9 cellular contexts compared by ENCODE assay signal in the genomic region with DNA sequence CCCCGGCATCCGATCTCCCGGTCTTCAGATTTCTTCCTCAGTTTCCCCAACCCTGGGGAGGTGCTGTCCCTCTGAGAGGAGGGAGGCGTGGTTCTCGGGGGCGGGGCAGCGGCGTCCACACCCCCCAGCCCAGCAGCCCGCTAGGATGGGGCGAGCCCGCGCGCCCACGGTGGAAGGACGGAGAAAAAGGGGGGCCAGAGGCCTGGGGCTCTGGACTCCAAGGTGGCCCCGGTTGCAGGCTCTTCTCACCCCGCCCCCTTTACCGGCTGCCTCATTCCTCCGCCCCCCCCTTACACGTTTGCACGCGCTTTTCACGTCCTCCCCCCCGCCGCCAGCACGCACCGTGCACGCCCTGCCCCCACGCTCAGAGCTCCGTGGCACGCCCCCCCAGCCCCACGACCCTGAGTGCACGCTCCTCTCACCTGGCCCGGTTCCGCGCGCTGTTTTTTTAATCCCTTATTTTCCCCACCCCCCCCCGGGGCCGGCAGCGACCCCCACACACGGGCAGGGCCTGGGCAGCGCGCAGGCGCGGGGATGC. TPM values are rescaled to one million over a fixed set of nuclear protein-coding genes. Genes with fewer than 3 reads are reported as not detected.
DNase-seq lines count a peak whose midpoint lies in the region; ATAC-seq and TF ChIP-seq lines count a peak whose summit lies in the region.
"Had no signal": no experiment of that assay in that cellular context is flagged by ENCODE, and none has a peak within 500 bp of the region (broad histone marks: within the 10 kb centered on the region; RNA-seq: fewer than 3 reads in every experiment).

No MANE protein-coding gene starts in this region.

- no peaks in the 10 kb centered on the region for H3K9me3 Mint-ChIP-seq in CD4-positive, alpha-beta T cell

- no peaks in the 10 kb centered on the region for H3K36me3 ChIP-seq in brain microvascular endothelial cell (replicated peaks)
- no peaks in the 10 kb centered on the region for H3K36me3 ChIP-seq in smooth muscle cell (ENCODE audit: low read depth)

- ATAC-seq in CD4-positive, alpha-beta T cell (ENCODE audit: poor library complexity), result peak; percentile 24
- no peak for ATAC-seq in GM18909 (IDR thresholded peaks at IDR 0.05; ENCODE audit: poor library complexity, unreplicated experiment)
- ATAC-seq in HG03442 (IDR thresholded peaks at IDR 0.05; ENCODE audit: unreplicated experiment), result no peak

- H2AFZ ChIP-seq in smooth muscle cell (ENCODE audit: low read depth), result no peak overlapping the region

- TF ChIP-seq CTCF in CD4-positive, alpha-beta T cell (IDR thresholded peaks at IDR 0.05), result no peak
- TF ChIP-seq CTCF in HL-60 (IDR thresholded peaks at IDR 0.05; ENCODE audit: insufficient read depth, low read length), result no peak
- no peak for TF ChIP-seq CTCF in brain microvascular endothelial cell (IDR thresholded peaks at IDR 0.05; ENCODE audit: low read depth, low read length, missing control alignments)
- no peak for TF ChIP-seq CTCF in smooth muscle cell (IDR thresholded peaks at IDR 0.05; ENCODE audit: borderline replicate concordance, insufficient read depth, poor library complexity, severe bottlenecking)

- peak overlapping the region; percentile 85 for H3K4me2 ChIP-seq in smooth muscle cell

- DNase-seq in CD4-positive, alpha-beta T cell, result peak; percentile 49 to 75 (median 66)
- peak; percentile 55 to 57 for DNase-seq in HL-60 (ENCODE audit: low read depth in 1 of 2, low spot score in 1 of 2)
- DNase-seq in T-helper 2 cell, result peak; percentile 37 to 86 (median 56)
- peak; percentile 18 for DNase-seq in brain microvascular endothelial cell
- DNase-seq in iPS-NIHi7 (ENCODE audit: extremely low spot score), result peak; percentile 49
- DNase-seq in smooth muscle cell (lab: John Stamatoyannopoulos, UW; ENCODE audit: unreplicated experiment), result peak; percentile 69

- H3F3A ChIP-seq in smooth muscle cell (ENCODE audit: low read depth), result peaks cover 9% of the 10 kb centered on the region

- in situ Hi-C loops in brain microvascular endothelial cell (cut with HindIII; ENCODE audit: low pct_ligation_motif_present, low sequenced_read_pairs), result no loop called here

- intact Hi-C loops in CD4-positive, alpha-beta T cell (cut with DNase I, micrococcal nuclease), result loop anchor here in 1 of 2 experiments (5.0 kb wide), 1 partner anchor 1371 kb away; a partner anchor contains a TSS

- H4K20me1 ChIP-seq in smooth muscle cell (ENCODE audit: low read depth), result peaks cover 4% of the 10 kb centered on the region

- H3K9ac ChIP-seq in smooth muscle cell (ENCODE audit: low read depth), result peak overlapping the region; percentile 9

- no peak overlapping the region for H3K27ac ChIP-seq in CD4-positive, alpha-beta T cell (ENCODE audit: low read depth, low read length)
- peak overlapping the region; percentile 66 for H3K27ac ChIP-seq in HL-60 (replicated peaks)
- peak overlapping the region; percentile 39 for H3K27ac ChIP-seq in brain microvascular endothelial cell
- peak overlapping the region; percentile 48 for H3K27ac ChIP-seq in smooth muscle cell (ENCODE audit: low read depth)

- peaks cover 14% of the 10 kb centered on the region for H3K36me3 Mint-ChIP-seq in CD4-positive, alpha-beta T cell (ENCODE audit: low read depth)

- no peaks in the 10 kb centered on the region for H3K79me2 ChIP-seq in smooth muscle cell (ENCODE audit: low read depth)

- CTCF ChIA-PET in CD4-positive, alpha-beta T cell (lab: Charles Lee), result no interaction called here

- peak overlapping the region; percentile 66 for H3K4me3 Mint-ChIP-seq in CD4-positive, alpha-beta T cell

- H3K4me1 ChIP-seq in smooth muscle cell (ENCODE audit: low read depth), result peaks cover 16% of the 10 kb centered on the region

- H3K27me3 ChIP-seq in CD4-positive, alpha-beta T cell (ENCODE audit: control insufficient read depth, insufficient read depth, low read length), result no peaks in the 10 kb centered on the region
- H3K27me3 ChIP-seq in HL-60 (ENCODE audit: insufficient read depth, poor library complexity, severe bottlenecking) (no peaks in the 10 kb centered on the region), brain microvascular endothelial cell (replicated peaks) (no peaks in the 10 kb centered on the region), smooth muscle cell (ENCODE audit: low read depth) (no peaks in the 10 kb centered on the region)

- peak overlapping the region; percentile 46 for H3K4me3 ChIP-seq in HL-60 (replicated peaks; ENCODE audit: insufficient read depth, low read length)
- peak overlapping the region; percentile 64 for H3K4me3 ChIP-seq in brain microvascular endothelial cell (ENCODE audit: low read depth, low read length)
- peak overlapping the region; percentile 67 for H3K4me3 ChIP-seq in smooth muscle cell

- WGBS in smooth muscle cell (ENCODE audit: low lambda C conversion rate), result 7% methylated on average over 17 of the region's 45 CpGs

- H3K27ac Mint-ChIP-seq in CD4-positive, alpha-beta T cell, result peak overlapping the region; percentile 65

- no peaks in the 10 kb centered on the region for H3K27me3 Mint-ChIP-seq in CD4-positive, alpha-beta T cell

- POLR2A ChIA-PET in CD4-positive, alpha-beta T cell (lab: Charles Lee), result interaction anchor here (0.6 to 1.9 kb wide), 8 partner anchors 38 to 249 kb away, joined by 3 to 13 read pairs (median 4); a partner anchor contains a TSS

- no peaks in the 10 kb centered on the region for H3K9me3 ChIP-seq in CD4-positive, alpha-beta T cell (ENCODE audit: control insufficient read depth, low read length)
- H3K9me3 ChIP-seq in smooth muscle cell (replicated peaks; ENCODE audit: low read depth), result no peaks in the 10 kb centered on the region

- H3K4me1 Mint-ChIP-seq in CD4-positive, alpha-beta T cell (ENCODE audit: low read depth), result peaks cover 37% of the 10 kb centered on the region

RNA-seq across cellular contexts. Expression of a gene that starts 0.4 kb away (rescaled TPM):
- under 1 TPM; 0.28 to 0.33 TPM for total RNA-seq in CD4-positive, alpha-beta T cell
- 0.04 and 0.54 TPM in 2 replicates for total RNA-seq in smooth muscle cell
- 0.39 TPM in 1 of 2 replicates, not detected in the other for polyA plus RNA-seq in smooth muscle cell

RNA-seq across cellular contexts. Expression of a gene that starts 4.0 kb away (rescaled TPM):
- 10 to 100 TPM; 36.3 to 36.6 TPM for total RNA-seq in CD4-positive, alpha-beta T cell
- 17.4 and 17.6 TPM in 2 replicates for total RNA-seq in smooth muscle cell
- 33.9 and 38.9 TPM in 2 replicates for polyA plus RNA-seq in smooth muscle cell

RNA-seq across cellular contexts. Expression of a gene that starts 22.7 kb away (rescaled TPM):
- total RNA-seq in CD4-positive, alpha-beta T cell, result under 1 TPM in 1 of 2 experiments, not detected in 1; 0.20 TPM
- 0.72 and 0.85 TPM in 2 replicates for total RNA-seq in smooth muscle cell
- polyA plus RNA-seq in smooth muscle cell, result 0.30 and 0.52 TPM in 2 replicates
- total RNA-seq: T-helper 1 cell treated with Interleukin-12 subunit alpha and Interleukin-12 subunit beta and Interleukin-4 antibody, amounts not matched to agents 30 ng/mL and 1 ng/mL, for 36 hours had no signal

RNA-seq across cellular contexts. Expression of a gene that starts 26.0 kb away (rescaled TPM):
- total RNA-seq in CD4-positive, alpha-beta T cell, result 1 to 10 TPM; 1.4 to 2.3 TPM
- total RNA-seq in smooth muscle cell, result 0.27 TPM in 1 of 2 replicates, not detected in the other
- polyA plus RNA-seq in smooth muscle cell, result 0.37 TPM in 2 replicates

RNA-seq across cellular contexts. Expression of a gene that starts 38.9 kb away (rescaled TPM):
- 10 to 100 TPM; 19.7 to 21.1 TPM for total RNA-seq in CD4-positive, alpha-beta T cell
- total RNA-seq in smooth muscle cell, result 40.0 and 47.5 TPM in 2 replicates
- polyA plus RNA-seq in smooth muscle cell, result 52.1 and 52.7 TPM in 2 replicates

Comparison
In these comparisons a context has a peak if more than half of its experiments do, and no peak if none do; other contexts are left out.
1. DNase-seq: peak in every context shown above with its lines; median percentile 69 in smooth muscle cell; 66 in CD4-positive, alpha-beta T cell; 56 in HL-60; 56 in T-helper 2 cell; 49 in iPS-NIHi7; 18 in brain microvascular endothelial cell.